ENCODE assay signal across 8 cellular contexts in the genomic region with DNA sequence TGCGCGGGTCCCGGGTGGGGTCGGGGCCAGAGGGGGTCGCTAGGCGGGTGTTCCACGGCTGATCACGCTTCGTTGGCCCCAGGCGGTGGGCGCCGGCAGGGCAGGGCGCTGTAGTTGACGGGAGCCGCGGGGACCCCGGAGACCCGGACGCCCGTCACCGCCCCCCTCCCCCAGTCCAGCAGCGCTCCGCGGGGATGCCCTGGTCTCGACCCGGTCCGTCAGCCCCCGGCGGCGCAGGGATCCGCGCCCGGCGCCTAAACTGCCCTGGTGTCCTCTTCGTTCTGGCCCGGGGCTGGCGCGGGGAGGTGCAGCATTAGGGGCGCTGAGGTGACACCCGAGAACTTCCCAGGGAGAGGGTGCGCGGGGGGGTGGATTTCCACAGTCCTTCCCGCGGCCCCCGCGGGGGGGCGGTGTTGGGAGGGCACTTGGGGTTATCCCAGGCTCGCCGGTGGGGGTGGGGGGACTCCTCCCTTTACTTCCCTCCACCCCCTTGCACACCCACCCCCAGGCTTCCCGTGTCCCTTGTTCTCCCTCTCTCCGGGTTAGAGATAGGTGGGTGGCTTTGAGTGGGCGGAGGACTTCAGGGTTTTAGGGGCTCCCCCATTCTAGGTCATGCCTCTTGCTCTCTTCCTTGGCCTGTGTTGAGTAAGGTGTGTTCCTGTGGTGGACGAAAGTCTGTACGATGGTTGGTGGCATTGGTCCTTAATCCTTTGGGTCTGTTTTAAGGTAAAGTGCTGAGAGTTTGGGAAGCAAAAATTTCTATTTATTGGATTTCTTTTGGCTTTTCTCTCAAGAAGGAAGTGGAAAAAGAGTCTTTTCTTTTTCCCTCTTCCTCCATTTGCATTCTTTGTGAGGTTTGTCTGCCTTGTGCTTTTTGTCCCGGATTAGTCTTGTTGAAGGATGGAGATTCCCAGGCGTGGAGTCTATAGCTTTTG. TPM values are rescaled to one million over a fixed set of nuclear protein-coding genes. Genes with fewer than 3 reads are reported as not detected.
DNase-seq lines count a peak whose midpoint lies in the region; ATAC-seq and TF ChIP-seq lines count a peak whose summit lies in the region.

No MANE protein-coding gene starts in this region.

- peak; percentile 16 for ATAC-seq in GM21786 (IDR thresholded peaks at IDR 0.05; ENCODE audit: unreplicated experiment)

- no peaks in the 10 kb centered on the region for H3K9me2 ChIP-seq in DOHH2 (replicated peaks; ENCODE audit: control insufficient read depth, low read length)

- CTCF ChIA-PET in MCF 10A (lab: Yijun Ruan, JAX) = interaction anchor here (0.7 to 1.3 kb wide), 5 partner anchors 13 to 452 kb away, joined by 3 read pairs; no protein-coding TSS in a partner anchor

- H3K9me3 ChIP-seq in DOHH2 (ENCODE audit: control insufficient read depth, insufficient read depth, low read length) (no peaks in the 10 kb centered on the region), MG63 (no peaks in the 10 kb centered on the region), spleen (no peaks in the 10 kb centered on the region)

- peak overlapping the region; percentile 73 for H3K4me2 ChIP-seq in DOHH2 (ENCODE audit: low read length)

- POLR2A ChIA-PET in MCF 10A (lab: Yijun Ruan, JAX) = interaction anchor here (0.6 to 2.5 kb wide), 17 partner anchors 8 to 454 kb away, joined by 3 to 9 read pairs (median 4); no protein-coding TSS in a partner anchor

- H3K9me3 Mint-ChIP-seq in MCF 10A (ENCODE audit: unreplicated experiment) (no peaks in the 10 kb centered on the region), immature natural killer cell (no peaks in the 10 kb centered on the region)

- H3K27me3 ChIP-seq in DOHH2 (ENCODE audit: control insufficient read depth, low read length) = no peaks in the 10 kb centered on the region
- H3K27me3 ChIP-seq in MG63 = no peaks in the 10 kb centered on the region
- no peaks in the 10 kb centered on the region for H3K27me3 ChIP-seq in spleen (replicated peaks in 1 of 7)

- BruUV-seq in MCF 10A (replicated peaks; lab: Mats Ljungman, UMichigan) = no TSS peak

- WGBS in spleen, 5 donors = 3 to 17% (median 4%) methylated on average over 7 to 55 of the region's 56 CpGs

- H3K4me1 ChIP-seq in DOHH2 (ENCODE audit: control insufficient read depth, low read length) = peaks cover 75% of the 10 kb centered on the region
- peaks cover 27 to 86% (median 70%) of the 10 kb centered on the region in 6 donors for H3K4me1 ChIP-seq in spleen

- TF ChIP-seq CTCF in DOHH2 (IDR thresholded peaks at IDR 0.05; ENCODE audit: low read depth, low read length, poor library complexity, severe bottlenecking) (peak; percentile 75), MCF 10A (IDR thresholded peaks at IDR 0.05; ENCODE audit: unreplicated experiment) (peak; percentile 46), spleen (IDR thresholded peaks at IDR 0.05 in 8 of 11, conservative IDR thresholded peaks at IDR 0.05 in 3 of 11) (peak in 8 of 11 experiments; percentile 4 to 45 (median 34))

- peak; percentile 84 for DNase-seq in MG63
- peak; percentile 88 for DNase-seq in UCSD-AML1 (lab: John Stamatoyannopoulos, UW; ENCODE audit: unreplicated experiment)
- DNase-seq in MCF 10A (ENCODE audit: unreplicated experiment) = peak; percentile 53
- peak; percentile 80 to 84 (median 83) for DNase-seq in immature natural killer cell
- DNase-seq in spleen = peak; percentile 95
- no peak for DNase-seq in foreskin melanocyte

- H4K20me1 ChIP-seq in DOHH2 (ENCODE audit: control insufficient read depth, insufficient read depth, low read depth, low read length) = no peaks in the 10 kb centered on the region

- H3K27ac Mint-ChIP-seq in MCF 10A (ENCODE audit: low read depth, unreplicated experiment) = peak overlapping the region; percentile 99
- peak overlapping the region; percentile 94 to 99 (median 98) for H3K27ac Mint-ChIP-seq in immature natural killer cell

- H3K4me3 ChIP-seq in DOHH2 (ENCODE audit: low read length) (peak overlapping the region; percentile 82), MG63 (peak overlapping the region; percentile 93), spleen (peak overlapping the region; percentile 71 to 95 (median 84))

- intact Hi-C loops in MCF 10A (cut with micrococcal nuclease) (loop anchor here (2.0 kb wide), 1 partner anchor 177 kb away; a partner anchor contains a TSS), spleen (cut with DNase I; ENCODE audit: low total_unique reads) (loop anchor here (10.0 kb wide), 1 partner anchor 173 kb away; a partner anchor contains a TSS)

- peaks cover 49% of the 10 kb centered on the region for H3K36me3 ChIP-seq in DOHH2 (ENCODE audit: control insufficient read depth, low read length)
- peaks cover 33% of the 10 kb centered on the region for H3K36me3 ChIP-seq in MG63
- H3K36me3 ChIP-seq in spleen = peaks cover 0 to 16% (median 1%) of the 10 kb centered on the region in 6 donors

- H3K36me3 Mint-ChIP-seq in MCF 10A (ENCODE audit: insufficient read depth, unreplicated experiment) = peaks cover 23% of the 10 kb centered on the region
- H3K36me3 Mint-ChIP-seq in immature natural killer cell = peaks cover 6 to 16% (median 9%) of the 10 kb centered on the region in 3 donors

- H3K27ac ChIP-seq in DOHH2 (ENCODE audit: low read depth, low read length) = peak overlapping the region; percentile 89
- peak overlapping the region; percentile 95 to 100 (median 99) for H3K27ac ChIP-seq in spleen

- H3K4me1 Mint-ChIP-seq in MCF 10A (ENCODE audit: insufficient read depth, unreplicated experiment) (peaks cover 12% of the 10 kb centered on the region), immature natural killer cell (peaks cover 36 to 64% of the 10 kb centered on the region in 2 donors)

- no peaks in the 10 kb centered on the region for H3K27me3 Mint-ChIP-seq in MCF 10A (ENCODE audit: insufficient read depth, unreplicated experiment)
- peaks cover 24 to 41% (median 28%) of the 10 kb centered on the region in 3 donors for H3K27me3 Mint-ChIP-seq in immature natural killer cell (ENCODE audit: low read depth in 3 of 3)

- H3K79me2 ChIP-seq in DOHH2 (ENCODE audit: control insufficient read depth, low read length) = peaks cover 56% of the 10 kb centered on the region

- no peak for TF ChIP-seq POLR2A in spleen (IDR thresholded peaks at IDR 0.05)

- H3K4me3 Mint-ChIP-seq in MCF 10A (ENCODE audit: unreplicated experiment) = peak overlapping the region; percentile 98
- H3K4me3 Mint-ChIP-seq in immature natural killer cell = peak overlapping the region; percentile 80 to 95 (median 89)

- peaks cover 25% of the 10 kb centered on the region for H3F3A ChIP-seq in DOHH2 (ENCODE audit: control insufficient read depth, insufficient read depth)

RNA-seq across cellular contexts. Expression of a gene that starts 0.7 kb away (rescaled TPM):
- 26.8 and 27.5 TPM in 2 replicates for total RNA-seq in MG63 (2014; rRNA removed; shearing (Covaris generic); ENCODE audit: low replicate concordance)
- total RNA-seq in MCF 10A (2022) (31.9 and 34.7 TPM in 2 replicates), spleen (10 to 100 TPM; 32.8 to 48.2 (median 36.2) TPM)
- polyA plus RNA-seq in immature natural killer cell (10 to 100 TPM in 2 of 3 donors, 1 to 10 TPM in 1; 4.9 to 10.8 (median 10.5) TPM), spleen (1 to 10 TPM; 9.1 to 9.7 (median 9.3) TPM)
